ENCODE assay signal across 8 cellular contexts in the genomic region with DNA sequence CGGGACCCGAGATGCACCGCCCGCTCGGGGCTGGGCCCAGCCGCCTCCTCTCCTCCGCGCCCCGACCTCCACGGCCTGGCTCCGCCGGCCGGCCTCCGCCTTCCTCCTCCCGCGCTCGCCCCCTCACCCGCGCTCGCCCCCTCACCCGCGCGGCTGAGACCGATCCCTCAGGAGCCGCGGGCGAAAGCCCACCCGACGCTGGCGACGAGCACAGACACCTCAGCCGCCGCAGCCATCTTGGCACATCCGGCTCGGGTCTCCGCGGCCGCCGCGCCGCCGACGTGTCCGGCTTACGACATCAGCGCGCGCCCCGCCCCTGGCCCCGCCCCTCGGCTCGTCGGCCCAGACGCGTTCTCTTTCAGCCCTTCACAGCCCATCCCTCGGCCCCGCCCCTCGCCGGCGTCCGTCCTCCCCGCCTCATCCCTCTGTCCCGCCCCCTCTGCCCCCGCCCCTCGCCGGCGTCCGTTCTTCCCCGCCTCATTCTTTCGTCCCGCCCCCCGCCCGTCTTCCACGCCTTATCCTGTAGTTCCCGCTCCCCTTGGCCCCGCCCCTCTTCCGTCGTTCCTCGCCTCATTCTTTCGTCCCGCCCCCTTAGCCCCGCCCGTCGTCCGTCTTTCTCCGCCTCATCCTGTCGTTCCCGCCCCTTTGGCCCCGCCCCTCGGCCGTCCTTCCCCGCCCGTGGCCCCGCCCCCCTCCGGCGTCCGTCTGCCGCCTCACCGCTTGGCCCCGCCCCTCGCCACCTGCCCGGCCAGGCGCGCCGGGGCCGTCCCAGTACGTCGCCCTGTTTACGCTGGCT. TPM values are rescaled to one million over a fixed set of nuclear protein-coding genes. Genes with fewer than 3 reads are reported as not detected.
DNase-seq lines count a peak whose midpoint lies in the region; ATAC-seq, FAIRE-seq and TF ChIP-seq lines count a peak whose summit lies in the region.

A gene with protein sequence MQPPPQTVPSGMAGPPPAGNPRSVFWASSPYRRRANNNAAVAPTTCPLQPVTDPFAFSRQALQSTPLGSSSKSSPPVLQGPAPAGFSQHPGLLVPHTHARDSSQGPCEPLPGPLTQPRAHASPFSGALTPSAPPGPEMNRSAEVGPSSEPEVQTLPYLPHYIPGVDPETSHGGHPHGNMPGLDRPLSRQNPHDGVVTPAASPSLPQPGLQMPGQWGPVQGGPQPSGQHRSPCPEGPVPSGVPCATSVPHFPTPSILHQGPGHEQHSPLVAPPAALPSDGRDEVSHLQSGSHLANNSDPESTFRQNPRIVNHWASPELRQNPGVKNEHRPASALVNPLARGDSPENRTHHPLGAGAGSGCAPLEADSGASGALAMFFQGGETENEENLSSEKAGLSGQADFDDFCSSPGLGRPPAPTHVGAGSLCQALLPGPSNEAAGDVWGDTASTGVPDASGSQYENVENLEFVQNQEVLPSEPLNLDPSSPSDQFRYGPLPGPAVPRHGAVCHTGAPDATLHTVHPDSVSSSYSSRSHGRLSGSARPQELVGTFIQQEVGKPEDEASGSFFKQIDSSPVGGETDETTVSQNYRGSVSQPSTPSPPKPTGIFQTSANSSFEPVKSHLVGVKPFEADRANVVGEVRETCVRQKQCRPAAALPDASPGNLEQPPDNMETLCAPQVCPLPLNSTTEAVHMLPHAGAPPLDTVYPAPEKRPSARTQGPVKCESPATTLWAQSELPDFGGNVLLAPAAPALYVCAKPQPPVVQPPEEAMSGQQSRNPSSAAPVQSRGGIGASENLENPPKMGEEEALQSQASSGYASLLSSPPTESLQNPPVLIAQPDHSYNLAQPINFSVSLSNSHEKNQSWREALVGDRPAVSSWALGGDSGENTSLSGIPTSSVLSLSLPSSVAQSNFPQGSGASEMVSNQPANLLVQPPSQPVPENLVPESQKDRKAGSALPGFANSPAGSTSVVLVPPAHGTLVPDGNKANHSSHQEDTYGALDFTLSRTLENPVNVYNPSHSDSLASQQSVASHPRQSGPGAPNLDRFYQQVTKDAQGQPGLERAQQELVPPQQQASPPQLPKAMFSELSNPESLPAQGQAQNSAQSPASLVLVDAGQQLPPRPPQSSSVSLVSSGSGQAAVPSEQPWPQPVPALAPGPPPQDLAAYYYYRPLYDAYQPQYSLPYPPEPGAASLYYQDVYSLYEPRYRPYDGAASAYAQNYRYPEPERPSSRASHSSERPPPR (N-terminal part only) (minus strand): TSS at position 248 of the 796 bp plus-strand sequence. CDS start 5,425 bp downstream, outside the sequence.

- FAIRE-seq in H1 (lab: Jason Lieb, UNC) = no peak

- peak within 1 kb of the TSS; percentile 84 for H3K18ac ChIP-seq in H1 (ENCODE audit: extremely low read depth, low read length)
- peak within 1 kb of the TSS; percentile 97 to 98 for H3K18ac ChIP-seq in mesenchymal stem cell (ENCODE audit: low read depth in 1 of 2, low read length in 2 of 2)

- H3K27me3 ChIP-seq in H1 (replicated peaks in 1 of 4; ENCODE audit: control insufficient read depth in 3 of 4, extremely low read depth in 1 of 4, insufficient read depth in 3 of 4, low read length in 3 of 4) (no peaks in the 10 kb centered on the region), mesenchymal stem cell (ENCODE audit: control insufficient read depth in 1 of 2, insufficient read depth in 1 of 2, low read length in 2 of 2) (peaks cover 11 to 18% of the 10 kb centered on the region in 2 experiments)

- H3K14ac ChIP-seq in H1 (ENCODE audit: insufficient read length) = no peak within 1 kb of the TSS
- peak within 1 kb of the TSS; percentile 78 to 97 for H3K14ac ChIP-seq in mesenchymal stem cell (ENCODE audit: low read length in 2 of 2)

- peak within 1 kb of the TSS; percentile 97 for H2BK5ac ChIP-seq in H1 (ENCODE audit: low read depth, low read length)
- peak within 1 kb of the TSS; percentile 92 for H2BK5ac ChIP-seq in mesenchymal stem cell (ENCODE audit: low read depth, low read length, poor library complexity, severe bottlenecking)

- DNase-seq in COR-L47 (lab: John Stamatoyannopoulos, UW) (peak; percentile 98), HUDEP-2 (lab: John Stamatoyannopoulos, UW; ENCODE audit: unreplicated experiment in 76 of 76) (peak; percentile 34 to 100 (median 99)), NOMO-1 treated with dmso at 0.1 percent for 144 hours (lab: John Stamatoyannopoulos, UW; ENCODE audit: unreplicated experiment) (peak; percentile 100), H1 (ENCODE audit: low read depth in 1 of 2, low spot score in 2 of 2) (peak; percentile 97 to 99), mesenchymal stem cell (peak; percentile 97)
- peak; percentile 98 to 99 (median 99) for DNase-seq in activated CD8-positive, alpha-beta memory T cell treated with anti-CD3 and anti-CD28 coated beads for 48 hours (ENCODE audit: low read depth in 2 of 3, low spot score in 2 of 3)
- peak; percentile 99 for DNase-seq in stimulated activated CD8-positive, alpha-beta memory T cell treated with anti-CD3 and anti-CD28 coated beads, Interleukin-12 subunit alpha, Interleukin-12 subunit beta, amount 100 ng/mL, for 24 hours (ENCODE audit: extremely low read depth)

- CTCF ChIA-PET in H1 (lab: Charles Lee; ENCODE audit: partially characterized antibody) = interaction anchor here (8.7 to 8.9 kb wide), 3 partner anchors 143 to 158 kb away, joined by 82 to 253 read pairs (median 237); no protein-coding TSS in a partner anchor

- H3K36me3 ChIP-seq in H1 (ENCODE audit: control insufficient read depth in 2 of 4, insufficient read depth in 4 of 4, low read length in 3 of 4) (no peaks in the 10 kb centered on the region; a peak in 1 of 8 replicates), mesenchymal stem cell (ENCODE audit: control insufficient read depth in 1 of 2, insufficient read depth in 2 of 2, low read depth in 1 of 2, low read length in 2 of 2) (peaks cover 11 to 13% of the 10 kb centered on the region in 2 experiments)

- peak; percentile 58 for ATAC-seq in GM21390 (IDR thresholded peaks at IDR 0.05; ENCODE audit: unreplicated experiment)

- H2AFZ ChIP-seq in H1 (ENCODE audit: low read length) (peak within 1 kb of the TSS; percentile 90; the same call in 1 of the 2 replicates), mesenchymal stem cell (ENCODE audit: low read depth, low read length) (peak within 1 kb of the TSS; percentile 74)

- H3K27ac ChIP-seq in H1 (ENCODE audit: low read depth, low read length) (peak within 1 kb of the TSS; percentile 100), mesenchymal stem cell (ENCODE audit: low read length, poor library complexity, severe bottlenecking) (peak within 1 kb of the TSS; percentile 99)

- H3K4me3 ChIP-seq in H1 (ENCODE audit: extremely low read depth in 1 of 4, insufficient read depth in 2 of 4, low read depth in 3 of 4, low read length in 4 of 4) (peak within 1 kb of the TSS; percentile 75 to 98 (median 86)), mesenchymal stem cell (ENCODE audit: insufficient read depth in 1 of 2, low read depth in 1 of 2, low read length in 2 of 2) (peak within 1 kb of the TSS; percentile 94 to 97)

- H4K8ac ChIP-seq in H1 (ENCODE audit: extremely low read depth, insufficient read depth, low read length) (peak within 1 kb of the TSS; percentile 99), mesenchymal stem cell (ENCODE audit: low read length) (peak within 1 kb of the TSS; percentile 92)

- TF ChIP-seq CTCF in H1 (IDR thresholded peaks at IDR 0.05; ENCODE audit: control extremely low read depth in 1 of 3, insufficient read depth in 1 of 3, low read depth in 1 of 3, low read length in 3 of 3) = no peak

- H4K91ac ChIP-seq in H1 (replicated peaks; ENCODE audit: insufficient read length, low read length) = peak within 1 kb of the TSS; percentile 98
- H4K91ac ChIP-seq in mesenchymal stem cell (ENCODE audit: low read length) = peak within 1 kb of the TSS; percentile 95

- H3K79me1 ChIP-seq in H1 (ENCODE audit: low read depth, low read length) = no peaks in the 10 kb centered on the region; the same call in none of the 2 replicates
- peaks cover 10% of the 10 kb centered on the region for H3K79me1 ChIP-seq in mesenchymal stem cell (replicated peaks; ENCODE audit: low read length, poor library complexity, severe bottlenecking)

- WGBS in H1 (ENCODE audit: extremely low coverage in 1 of 2, insufficient coverage in 1 of 2, insufficient read length in 1 of 2, insufficient replicate concordance in 2 of 2, low coverage in 1 of 2, low lambda C conversion rate in 2 of 2, missing lambda C conversion rate in 1 of 2), 2 experiments = 2% methylated on average over 27 of the region's 109 CpGs; no CpG with 5 or more reads in 1 of the 2 experiments
- 1% methylated on average over 70 of the region's 109 CpGs for WGBS in mesenchymal stem cell

- H3K23me2 ChIP-seq in H1 (ENCODE audit: low read depth, low read length) = peaks cover 9% of the 10 kb centered on the region; the same call in 1 of the 2 replicates

- H2BK12ac ChIP-seq in H1 (ENCODE audit: low read depth, low read length) = peak within 1 kb of the TSS; percentile 44; the same call in 1 of the 2 replicates
- H2BK12ac ChIP-seq in mesenchymal stem cell (ENCODE audit: low read length in 2 of 2) = peak within 1 kb of the TSS; percentile 59 to 61

- H3K9me3 ChIP-seq in H1 (ENCODE audit: insufficient read depth in 2 of 2, low read depth in 1 of 2, low read length in 1 of 2) = no peaks in the 10 kb centered on the region
- H3K9me3 ChIP-seq in mesenchymal stem cell (ENCODE audit: control insufficient read depth, low read length) = no peaks in the 10 kb centered on the region

- POLR2A ChIA-PET in H1 (lab: Charles Lee; ENCODE audit: partially characterized antibody) = no interaction called here

- peak within 1 kb of the TSS; percentile 100 for H3K56ac ChIP-seq in H1 (replicated peaks; ENCODE audit: insufficient read length, low read depth, low read length)

- H3K4me2 ChIP-seq in H1 (ENCODE audit: insufficient read depth in 1 of 2, low read depth in 2 of 2, low read length in 2 of 2) = peak within 1 kb of the TSS; percentile 91 to 95
- peak within 1 kb of the TSS; percentile 98 for H3K4me2 ChIP-seq in mesenchymal stem cell (ENCODE audit: low read length, poor library complexity, severe bottlenecking)

- H2BK120ac ChIP-seq in H1 (replicated peaks; ENCODE audit: low read depth, low read length) = peak within 1 kb of the TSS; percentile 93
- H2BK120ac ChIP-seq in mesenchymal stem cell (ENCODE audit: low read depth, low read length) = peak within 1 kb of the TSS; percentile 94

- H3K9ac ChIP-seq in H1 (replicated peaks in 1 of 4; ENCODE audit: extremely low read depth in 1 of 4, low read depth in 3 of 4, low read length in 3 of 4) (peak within 1 kb of the TSS; percentile 95 to 99 (median 96)), mesenchymal stem cell (ENCODE audit: low read length) (peak within 1 kb of the TSS; percentile 97)

- peak in 1 of 2 experiments; percentile 37; a peak in 1 of 3 replicates for TF ChIP-seq POLR2A in H1 (IDR thresholded peaks at IDR 0.05; ENCODE audit: control extremely low read depth in 1 of 2, low read depth in 2 of 2, low read length in 2 of 2)

- H2BK15ac ChIP-seq in H1 (ENCODE audit: low read length) (peak within 1 kb of the TSS; percentile 100), mesenchymal stem cell (ENCODE audit: low read depth, poor library complexity, severe bottlenecking) (peak within 1 kb of the TSS; percentile 80)

- H4K5ac ChIP-seq in H1 (ENCODE audit: insufficient read length, low read depth, low read length) = peak within 1 kb of the TSS; percentile 99

- H3K4ac ChIP-seq in H1 (replicated peaks; ENCODE audit: insufficient read length, low read depth, low read length) (peak within 1 kb of the TSS; percentile 100), mesenchymal stem cell (ENCODE audit: low read depth in 1 of 2, low read length in 2 of 2) (peak within 1 kb of the TSS; percentile 96 to 97)

- peak in 1 of 2 experiments; percentile 7; a peak in 1 of 3 replicates for TF ChIP-seq EP300 in H1 (IDR thresholded peaks at IDR 0.05; ENCODE audit: borderline replicate concordance in 1 of 2, low read depth in 2 of 2, low read length in 2 of 2)

- H2BK20ac ChIP-seq in H1 (ENCODE audit: low read length) = no peak within 1 kb of the TSS

- H3K79me2 ChIP-seq in H1 (ENCODE audit: control insufficient read depth in 1 of 2, insufficient read depth in 2 of 2, low read length in 2 of 2) = peaks cover 21 to 42% of the 10 kb centered on the region in 2 experiments

- no peak within 1 kb of the TSS for H3K23ac ChIP-seq in H1 (ENCODE audit: insufficient read length)
- H3K23ac ChIP-seq in mesenchymal stem cell (ENCODE audit: low read length in 2 of 2) = peak within 1 kb of the TSS; percentile 97

- peaks cover 2 to 13% (median 3%) of the 10 kb centered on the region in 4 experiments for H3K4me1 ChIP-seq in H1 (replicated peaks in 1 of 4; ENCODE audit: control insufficient read depth in 3 of 4, insufficient read depth in 4 of 4, low read length in 3 of 4)
- peaks cover 24% of the 10 kb centered on the region for H3K4me1 ChIP-seq in mesenchymal stem cell (ENCODE audit: control insufficient read depth, insufficient read depth, low read depth, low read length)

- H2AK5ac ChIP-seq in H1 (ENCODE audit: low read depth, low read length) (0 out of 2 replicates have a peak within 1 kb of the TSS, but pooled peaks have one; percentile 40), mesenchymal stem cell (ENCODE audit: low read length, severe bottlenecking) (no peak within 1 kb of the TSS)

- peaks cover 10 to 21% of the 10 kb centered on the region in 2 experiments for H4K20me1 ChIP-seq in H1 (replicated peaks in 1 of 2; ENCODE audit: control insufficient read depth in 1 of 2, insufficient read depth in 2 of 2, low read length in 2 of 2)

- TF ChIP-seq RAD21 in H1 (IDR thresholded peaks at IDR 0.05 in 1 of 2, conservative IDR thresholded peaks at IDR 0.05 in 1 of 2; ENCODE audit: low read depth in 2 of 2, low read length in 2 of 2) = no peak

RNA-seq across cellular contexts. Expression of the gene that starts here (rescaled TPM):
- total RNA-seq in H1 (2021; fragmentation: NEBNext Ultra II Directional; extraction: Animal tissue kit (Norgen Biotek cat#: 25700)) = 47.1 and 49.0 TPM in 2 replicates
- polyA plus RNA-seq in H1 (2011; rRNA removed) = 21.6 and 25.1 TPM in 2 replicates
- polyA plus RNA-seq in H1 (2011; cell fraction: cytosol; rRNA removed) = 14.2 TPM
- polyA plus RNA-seq in H1 (2011; cell fraction: nucleus; rRNA removed) = 48.6 TPM
- polyA plus RNA-seq in H1 (2012, experiment 1 of 2) = 37.5 to 42.3 TPM (median 39.5 TPM) in 4 replicates
- polyA plus RNA-seq in H1 (2012, experiment 2 of 2) = 38.1 TPM
- polyA plus RNA-seq in H1 (2013, experiment 1 of 2) = 26.8 TPM
- polyA plus RNA-seq in H1 (2013, experiment 2 of 2) = 24.9 TPM
- 20.7 and 22.0 TPM in 2 replicates for polyA minus RNA-seq in H1 (2011; rRNA and poly(A)+ RNA removed)
- polyA minus RNA-seq in H1 (2011; cell fraction: cytosol; rRNA and poly(A)+ RNA removed) = 27.2 TPM
- polyA minus RNA-seq in H1 (2011; cell fraction: nucleus; rRNA and poly(A)+ RNA removed) = 24.2 TPM
- 38.4 TPM for polyA plus RNA-seq in mesenchymal stem cell (2013, experiment 1 of 2)
- 36.6 TPM for polyA plus RNA-seq in mesenchymal stem cell (2013, experiment 2 of 2)

Comparison
In these comparisons a context has a peak if more than half of its experiments do, and no peak if none do; other contexts are left out.
1. Peak in every context shown above with its lines: DNase-seq, ATAC-seq, H3K4me3 ChIP-seq and H3K27ac ChIP-seq.